16 cellular contexts compared by ENCODE assay signal in genomic region chr6:144315981-144316865, GRCh38. TPM values are rescaled to one million over a fixed set of nuclear protein-coding genes. Genes with fewer than 3 reads are reported as not detected.
DNase-seq lines count a peak whose midpoint lies in the region; ATAC-seq, FAIRE-seq and TF ChIP-seq lines count a peak whose summit lies in the region.
"Had no signal": no experiment of that assay in that cellular context is flagged by ENCODE, and none has a peak within 500 bp of the region (broad histone marks: within the 10 kb centered on the region; RNA-seq: fewer than 3 reads in every experiment).

No MANE protein-coding gene starts in this region.

- intact Hi-C loops in prostate gland (cut with DNase I) (no loop called here), kidney (cut with DNase I) (no loop called here)

- WGBS in prostate gland = 85% methylated on average over 6 of the region's 6 CpGs

- peak overlapping the region in 1 of 2 donors; percentile 15 for H3K9ac ChIP-seq in kidney (ENCODE audit: low read length in 2 of 2)

- no peaks in the 10 kb centered on the region for H3K9me3 ChIP-seq in prostate gland
- H3K9me3 ChIP-seq in kidney (ENCODE audit: control insufficient read depth in 1 of 2, low read length in 2 of 2) = no peaks in the 10 kb centered on the region
- H3K9me3 ChIP-seq: right atrium auricular region had no signal

- FAIRE-seq in kidney (lab: Jason Lieb, UNC) = no peak

- H3K27me3 ChIP-seq in prostate gland (replicated peaks; ENCODE audit: insufficient read depth) (no peaks in the 10 kb centered on the region), brain microvascular endothelial cell (replicated peaks) (no peaks in the 10 kb centered on the region), H7 (ENCODE audit: control insufficient read depth, insufficient read depth, low read length) (no peaks in the 10 kb centered on the region)
- H3K27me3 ChIP-seq: right atrium auricular region had no signal

- no peak for DNase-seq in prostate gland (ENCODE audit: low spot score)
- DNase-seq in NCI-H1092 treated with DMSO at 0.1 percent for 48 hours (lab: John Stamatoyannopoulos, UW) = no peak
- no peak for DNase-seq in brain microvascular endothelial cell
- DNase-seq in H7 = no peak
- DNase-seq in kidney = no peak
- DNase-seq: activated B cell treated with CpG ODN at 0.5 μM for 24 hours; activated T-cell treated with anti-CD3 and anti-CD28 coated beads, Interleukin-2, amount 50 U/mL, for 1 hour; CD4-positive, CD25-positive, alpha-beta regulatory T cell; HCEC 1CT; NK-92 treated with Interleukin-12 subunit alpha and Interleukin-12 subunit beta, amount 100 ng/mL, for 24 hours had no signal

- H3K27ac ChIP-seq in prostate gland (peak overlapping the region; percentile 40 to 45), brain microvascular endothelial cell (no peak overlapping the region), kidney (ENCODE audit: low read depth in 2 of 2, low read length in 2 of 2) (peak overlapping the region in 1 of 2 donors; percentile 82)
- H3K27ac ChIP-seq: SK-N-MC had no signal

- ATAC-seq in GM18873 (IDR thresholded peaks at IDR 0.05; ENCODE audit: low FRiP score, unreplicated experiment) = peak; percentile 64
- peak; percentile 91 for ATAC-seq in GM21619 (IDR thresholded peaks at IDR 0.05; ENCODE audit: unreplicated experiment)
- ATAC-seq in HG03460 (IDR thresholded peaks at IDR 0.05; ENCODE audit: unreplicated experiment) = peak; percentile 87

- TF ChIP-seq POLR2A in prostate gland (IDR thresholded peaks at IDR 0.05) = no peak

- no peak for TF ChIP-seq CTCF in prostate gland (IDR thresholded peaks at IDR 0.05)
- no peak for TF ChIP-seq CTCF in brain microvascular endothelial cell (IDR thresholded peaks at IDR 0.05; ENCODE audit: low read depth, low read length, missing control alignments)
- TF ChIP-seq CTCF in kidney (IDR thresholded peaks at IDR 0.05; ENCODE audit: borderline replicate concordance, extremely low read depth, insufficient read depth) = no peak

- no peak overlapping the region for H3K4me3 ChIP-seq in prostate gland
- no peak overlapping the region for H3K4me3 ChIP-seq in brain microvascular endothelial cell (ENCODE audit: low read depth, low read length)
- no peak overlapping the region for H3K4me3 ChIP-seq in H7 (ENCODE audit: insufficient read depth, low read depth, low read length)
- no peak overlapping the region for H3K4me3 ChIP-seq in kidney (ENCODE audit: low read length in 2 of 2)
- H3K4me3 ChIP-seq: right atrium auricular region, SK-N-MC had no signal

- no peaks in the 10 kb centered on the region for H3K36me3 ChIP-seq in prostate gland
- no peaks in the 10 kb centered on the region for H3K36me3 ChIP-seq in brain microvascular endothelial cell (replicated peaks)
- H3K36me3 ChIP-seq in H7 (replicated peaks; ENCODE audit: control insufficient read depth, insufficient read depth, low read length) = no peaks in the 10 kb centered on the region
- H3K36me3 ChIP-seq in kidney (ENCODE audit: control insufficient read depth in 1 of 2, insufficient read depth in 2 of 2, low read length in 2 of 2) = no peaks in the 10 kb centered on the region
- H3K36me3 ChIP-seq: right atrium auricular region had no signal

- no peaks in the 10 kb centered on the region for H3K4me1 ChIP-seq in prostate gland (replicated peaks)
- peaks cover 9 to 24% of the 10 kb centered on the region in 2 donors for H3K4me1 ChIP-seq in kidney (ENCODE audit: control insufficient read depth in 1 of 2, insufficient read depth in 1 of 2, low read depth in 1 of 2, low read length in 2 of 2)

- in situ Hi-C loops in brain microvascular endothelial cell (cut with HindIII; ENCODE audit: low pct_ligation_motif_present, low sequenced_read_pairs) = no loop called here

RNA-seq across cellular contexts. Expression of gene UTRN, which starts 31.1 kb away (rescaled TPM):
- total RNA-seq in prostate gland (100 to 1,000 TPM; 150 to 188 TPM), kidney (210 TPM)
- total RNA-seq in H7 (2014; rRNA removed; shearing (Covaris generic)) = 13.4 and 24.1 TPM in 2 replicates
- polyA plus RNA-seq in kidney (ENCODE audit: insufficient read depth, low read depth, low replicate concordance) = 8.3 TPM
- total RNA-seq: G401 had no signal
